11 cellular contexts compared by ENCODE assay signal in genomic region chr4:26175016-26175786, GRCh38.
DNase-seq lines count a peak whose midpoint lies in the region; ATAC-seq lines count a peak whose summit lies in the region.
"Had no signal": no experiment of that assay in that cellular context is flagged by ENCODE, and none has a peak within 500 bp of the region (broad histone marks: within the 10 kb centered on the region; RNA-seq: fewer than 3 reads in every experiment).

No MANE protein-coding gene starts in this region.

- no peaks in the 10 kb centered on the region for H3K36me3 Mint-ChIP-seq in activated T-cell treated with anti-CD3 and anti-CD28 coated beads, Interleukin-2, amount 50 U/mL, for 24 hours (ENCODE audit: low read depth)

- ATAC-seq in HG02623 (IDR thresholded peaks at IDR 0.05; ENCODE audit: unreplicated experiment) (peak; percentile 55), GM21390 (IDR thresholded peaks at IDR 0.05; ENCODE audit: unreplicated experiment) (no peak), HG03439 (IDR thresholded peaks at IDR 0.05; ENCODE audit: unreplicated experiment) (no peak)
- ATAC-seq: psoas muscle had no signal

- H3K27ac Mint-ChIP-seq in activated T-cell treated with anti-CD3 and anti-CD28 coated beads, Interleukin-2, amount 50 U/mL, for 24 hours, result peak overlapping the region; percentile 55

- no peak for DNase-seq in activated T-cell treated with anti-CD3 and anti-CD28 coated beads, Interleukin-2, amount 50 U/mL, for 24 hours
- DNase-seq in activated T-cell treated with anti-CD3 and anti-CD28 coated beads for 4 hours (no peak), ecto neural progenitor cell (ENCODE audit: low spot score) (no peak)
- peak; percentile 13 for DNase-seq in activated CD4-positive, alpha-beta T cell treated with anti-CD3 and anti-CD28 coated beads, Interleukin-2, amount 50 U/mL, for 1 hour
- DNase-seq in stimulated activated CD4-positive, alpha-beta T cell treated with anti-CD3 and anti-CD28 coated beads, Interleukin-4, amount 100 ng/mL, for 24 hours, result peak; percentile 53
- DNase-seq: NCI-H1694 treated with DMSO at 0.1 percent for 48 hours, psoas muscle, SK-N-SH had no signal

- no peak overlapping the region for H3K4me3 Mint-ChIP-seq in activated T-cell treated with anti-CD3 and anti-CD28 coated beads, Interleukin-2, amount 50 U/mL, for 24 hours

- H3K9me3 Mint-ChIP-seq in activated T-cell treated with anti-CD3 and anti-CD28 coated beads, Interleukin-2, amount 50 U/mL, for 24 hours, result no peaks in the 10 kb centered on the region

- H3K27me3 Mint-ChIP-seq in activated T-cell treated with anti-CD3 and anti-CD28 coated beads, Interleukin-2, amount 50 U/mL, for 24 hours, result peaks cover 4% of the 10 kb centered on the region

- H3K4me1 Mint-ChIP-seq in activated T-cell treated with anti-CD3 and anti-CD28 coated beads, Interleukin-2, amount 50 U/mL, for 24 hours (ENCODE audit: low read depth), result peaks cover 28% of the 10 kb centered on the region

Comparison
In these comparisons a context has a peak if more than half of its experiments do, and no peak if none do; other contexts are left out.
1. DNase-seq: peak in activated CD4-positive, alpha-beta T cell treated with anti-CD3 and anti-CD28 coated beads, Interleukin-2, amount 50 U/mL, for 1 hour (single experiment) and stimulated activated CD4-positive, alpha-beta T cell treated with anti-CD3 and anti-CD28 coated beads, Interleukin-4, amount 100 ng/mL, for 24 hours (single experiment); none in activated T-cell treated with anti-CD3 and anti-CD28 coated beads, Interleukin-2, amount 50 U/mL, for 24 hours (single experiment), activated T-cell treated with anti-CD3 and anti-CD28 coated beads for 4 hours (single experiment) and ecto neural progenitor cell (single experiment).